7 cellular contexts compared by ENCODE assay signal in the genomic region with DNA sequence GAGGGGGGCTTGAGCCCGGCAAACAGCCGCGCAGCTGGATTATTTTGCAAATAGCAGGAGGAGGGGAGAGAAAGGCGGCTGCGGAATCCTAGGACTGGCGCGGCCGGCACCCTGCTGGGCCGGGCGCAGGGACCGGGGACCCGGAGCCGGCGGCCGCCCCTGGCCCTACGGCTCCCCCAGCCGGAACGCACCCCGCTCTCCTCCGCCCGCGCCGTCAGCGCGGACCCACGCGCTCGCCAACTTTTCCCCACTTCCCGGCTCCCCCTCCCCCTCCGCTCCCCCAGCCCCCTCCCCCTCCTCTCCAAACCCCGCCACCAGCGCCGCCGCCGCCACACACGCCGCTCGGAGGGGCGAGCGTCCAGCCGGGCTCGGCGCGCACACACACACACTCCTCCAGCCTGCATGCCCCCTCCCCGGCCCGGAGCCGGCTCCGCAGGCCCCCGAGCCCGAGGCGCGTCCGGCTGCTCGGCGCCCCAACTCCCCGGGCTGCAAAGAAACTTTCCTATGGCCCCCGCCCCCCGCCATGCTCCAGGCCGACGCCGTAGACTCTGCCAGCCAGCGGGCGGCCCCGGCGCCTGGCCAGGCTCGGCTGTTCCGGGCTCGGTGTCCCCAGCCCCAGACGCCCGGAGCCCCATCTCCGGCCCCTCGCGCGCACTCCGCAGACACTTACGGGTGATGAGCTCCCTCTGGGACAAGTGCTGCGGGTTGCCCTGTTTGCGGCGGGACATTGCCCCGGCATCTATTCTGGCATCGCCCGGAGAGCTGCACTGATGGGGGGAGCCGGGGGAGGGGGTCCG. TPM values are rescaled to one million over a fixed set of nuclear protein-coding genes. Genes with fewer than 3 reads are reported as not detected.
DNase-seq lines count a peak whose midpoint lies in the region; ATAC-seq lines count a peak whose summit lies in the region.

No MANE protein-coding gene starts in this region.

- H3K4ac ChIP-seq in trophoblast cell (ENCODE audit: low read depth, low read length), result peak overlapping the region; percentile 33

- in situ Hi-C loops in HAP-1 (cut with MboI; ENCODE audit: low sequenced_read_pairs), result no loop called here

- peaks cover 14% of the 10 kb centered on the region for H3K79me1 ChIP-seq in trophoblast cell (ENCODE audit: low read length)

- no peak overlapping the region for H3K23ac ChIP-seq in trophoblast cell (ENCODE audit: low read length)

- WGBS in trophoblast cell (ENCODE audit: extremely low coverage, insufficient coverage, insufficient read length), result no CpG with 5 or more reads among the region's 84 CpGs

- H3K14ac ChIP-seq in trophoblast cell (ENCODE audit: low read length), result peak overlapping the region; percentile 80

- H3K4me1 ChIP-seq in HAP-1 (peaks cover 22% of the 10 kb centered on the region), trophoblast cell (ENCODE audit: control insufficient read depth in 1 of 2, insufficient read depth in 2 of 2, low read length in 2 of 2) (peaks cover 28% of the 10 kb centered on the region in 2 experiments)

- H3K4me2 ChIP-seq in trophoblast cell (ENCODE audit: low read length), result peak overlapping the region; percentile 98

- H4K91ac ChIP-seq in trophoblast cell (ENCODE audit: low read depth, low read length), result peak overlapping the region; percentile 58

- H3K4me3 ChIP-seq in HAP-1 (peak overlapping the region; percentile 57), trophoblast cell (ENCODE audit: low read depth, low read length) (peak overlapping the region; percentile 75)

- peak overlapping the region; percentile 37 for H2AFZ ChIP-seq in trophoblast cell (ENCODE audit: insufficient read depth, low read length, poor library complexity)

- no peak overlapping the region for H3K27ac ChIP-seq in trophoblast cell (ENCODE audit: low read depth, low read length)

- no peak overlapping the region for H4K12ac ChIP-seq in trophoblast cell (ENCODE audit: low read depth, low read length)

- H3K79me2 ChIP-seq in trophoblast cell (ENCODE audit: control insufficient read depth, insufficient read depth, low read length, poor library complexity), result peaks cover 4% of the 10 kb centered on the region

- H4K8ac ChIP-seq in trophoblast cell (ENCODE audit: low read depth, low read length), result no peak overlapping the region

- peak overlapping the region; percentile 12 for H2BK5ac ChIP-seq in trophoblast cell (ENCODE audit: low read depth, low read length, poor library complexity)

- H3K27me3 ChIP-seq in HAP-1 (ENCODE audit: low read depth) (peaks cover 2% of the 10 kb centered on the region; the same call in 1 of the 2 replicates), trophoblast cell (ENCODE audit: insufficient read depth, low read length) (peaks cover 9% of the 10 kb centered on the region)

- peak overlapping the region; percentile 74 for H3K18ac ChIP-seq in trophoblast cell (ENCODE audit: low read length)

- DNase-seq in HAP-1 (ENCODE audit: low spot score in 2 of 2), result peak in 1 of 2 experiments; percentile 54
- peak; percentile 75 for DNase-seq in NCI-H748 (lab: John Stamatoyannopoulos, UW; ENCODE audit: unreplicated experiment)
- peak; percentile 73 for DNase-seq in ecto neural progenitor cell (ENCODE audit: low spot score)
- no peak for DNase-seq in trophoblast cell
- DNase-seq in hepatic stellate cell (ENCODE audit: low spot score), result no peak
- DNase-seq in Kasumi-1 (lab: John Stamatoyannopoulos, UW), result no peak

- H3K36me3 ChIP-seq in HAP-1 (replicated peaks) (no peaks in the 10 kb centered on the region), trophoblast cell (ENCODE audit: control insufficient read depth in 1 of 2, insufficient read depth in 2 of 2, low read length in 2 of 2) (no peaks in the 10 kb centered on the region)

- H2BK120ac ChIP-seq in trophoblast cell (ENCODE audit: insufficient read depth, low read length, poor library complexity), result peak overlapping the region; percentile 22

- no peak overlapping the region for H3K9ac ChIP-seq in trophoblast cell (ENCODE audit: low read length)

- H2AK5ac ChIP-seq in trophoblast cell (ENCODE audit: low read length), result no peak overlapping the region

- no peaks in the 10 kb centered on the region for H3K9me3 ChIP-seq in HAP-1
- peaks cover 3% of the 10 kb centered on the region for H3K9me3 ChIP-seq in trophoblast cell (ENCODE audit: insufficient read depth, low read depth, low read length)

- ATAC-seq in GM18858 (IDR thresholded peaks at IDR 0.05; ENCODE audit: unreplicated experiment), result no peak

- H2BK12ac ChIP-seq in trophoblast cell (ENCODE audit: low read length), result no peak overlapping the region

RNA-seq across cellular contexts. Expression of a gene that starts 1.3 kb away (rescaled TPM):
- polyA plus RNA-seq in trophoblast cell (2013), result 1.0 and 1.1 TPM in 2 replicates

Comparison
In these comparisons a context has a peak if more than half of its experiments do, and no peak if none do; other contexts are left out.
1. DNase-seq: peak in NCI-H748 (single experiment) and ecto neural progenitor cell (single experiment); none in trophoblast cell (0 of 2), hepatic stellate cell (single experiment) and Kasumi-1 (0 of 2).